Comparison of ENCODE assay signal across 8 cellular contexts in genomic region chr3:36633060-36633459, GRCh38.
"Had no signal": no experiment of that assay in that cellular context is flagged by ENCODE, and none has a peak within 500 bp of the region (broad histone marks: within the 10 kb centered on the region; RNA-seq: fewer than 3 reads in every experiment).

No MANE protein-coding gene starts in this region.

- ATAC-seq: GM12878 had no signal

- H3K4me3 ChIP-seq: GM12878 had no signal

- DNase-seq: GDM1, GF-D8 had no signal

- FAIRE-seq: G401.6, GM12878, GM12891, GM12892, GM18507, GM19239 had no signal
